In genomic region chr20:40442181-40442963, GRCh38 we compare ENCODE assay signal across 12 cellular contexts.
DNase-seq lines count a peak whose midpoint lies in the region; ATAC-seq, FAIRE-seq and TF ChIP-seq lines count a peak whose summit lies in the region.
"Had no signal": no experiment of that assay in that cellular context is flagged by ENCODE, and none has a peak within 500 bp of the region (broad histone marks: within the 10 kb centered on the region; RNA-seq: fewer than 3 reads in every experiment).

No MANE protein-coding gene starts in this region.

- no peak overlapping the region for H2AFZ ChIP-seq in mammary epithelial cell (ENCODE audit: low read depth, low read length)
- H2AFZ ChIP-seq in HepG2 (ENCODE audit: low read length): no peak overlapping the region

- ATAC-seq in HepG2: peak; percentile 84
- no peak for ATAC-seq in stimulated activated naive CD8-positive, alpha-beta T cell treated with anti-CD3 and anti-CD28 coated beads, Interleukin-15, Interleukin-2, amounts not matched to agents 100 U/mL and 50 U/mL, for 24 hours

- H3K4me2 ChIP-seq in mammary epithelial cell (ENCODE audit: insufficient read depth, low read depth, low read length): no peak overlapping the region
- no peak overlapping the region for H3K4me2 ChIP-seq in HepG2 (ENCODE audit: low read depth, low read length)

- FAIRE-seq in HepG2 (lab: Jason Lieb, UNC) (no peak), GM19239 (lab: Jason Lieb, UNC) (no peak)

- H3K79me2 ChIP-seq in mammary epithelial cell (ENCODE audit: insufficient read depth, low read length) (no peaks in the 10 kb centered on the region), HepG2 (ENCODE audit: insufficient read depth, low read length) (no peaks in the 10 kb centered on the region)

- intact Hi-C loops in mammary epithelial cell (cut with micrococcal nuclease): loop anchor here (5.0 kb wide), 1 partner anchor 45 kb away; no protein-coding TSS in a partner anchor
- intact Hi-C loops in HepG2 (cut with micrococcal nuclease; ENCODE audit: unreplicated experiment): no loop called here

- POLR2A ChIA-PET in HepG2 (lab: Yijun Ruan, JAX): no interaction called here

- dilution Hi-C loops in mammary epithelial cell (cut with HindIII; ENCODE audit: low sequenced_read_pairs): no loop called here

- H3K4me3 ChIP-seq in AG10803 (ENCODE audit: low read length): no peak overlapping the region
- no peak overlapping the region for H3K4me3 ChIP-seq in mammary epithelial cell (replicated peaks in 1 of 3; ENCODE audit: insufficient read depth in 1 of 3, low read depth in 2 of 3, low read length in 3 of 3)
- no peak overlapping the region for H3K4me3 ChIP-seq in HepG2 (replicated peaks in 1 of 3; ENCODE audit: insufficient read depth in 1 of 3, low read depth in 2 of 3, low read length in 3 of 3)

- no peaks in the 10 kb centered on the region for H3K27me3 ChIP-seq in mammary epithelial cell (ENCODE audit: insufficient read depth, low read length)
- H3K27me3 ChIP-seq in HepG2 (ENCODE audit: control insufficient read depth in 1 of 2, insufficient read depth in 2 of 2, low read length in 2 of 2): no peaks in the 10 kb centered on the region

- TF ChIP-seq RAD21 in HepG2 (CRISPR knock-in tag; IDR thresholded peaks at IDR 0.05): no peak

- in situ Hi-C loops in mammary epithelial cell (cut with MboI; ENCODE audit: low sequenced_read_pairs in 2 of 2): no loop called here
- in situ Hi-C loops in HepG2 (cut with HindIII; ENCODE audit: extremely low pct_ligation_motif_present, low pct_unique_long_range_greater_than_20kb): no loop called here

- H3K27ac ChIP-seq in mammary epithelial cell (ENCODE audit: insufficient read depth, low read depth, low read length) (no peak overlapping the region), HepG2 (ENCODE audit: extremely low read length, insufficient read depth, low read length) (no peak overlapping the region)

- CTCF ChIA-PET in mammary epithelial cell (lab: Charles Lee; ENCODE audit: low non-redundant PET) (no interaction called here), HepG2 (lab: Yijun Ruan, JAX; ENCODE audit: low intra/inter-chr PET ratio, low total read pairs) (no interaction called here)

- peak; percentile 24; the same call in 1 of the 2 replicates for TF ChIP-seq CTCF in AG10803 (conservative IDR thresholded peaks at IDR 0.05; ENCODE audit: low read length)
- TF ChIP-seq CTCF in mammary epithelial cell (conservative IDR thresholded peaks at IDR 0.05 in 1 of 2, IDR thresholded peaks at IDR 0.05 in 1 of 2; ENCODE audit: extremely low read depth in 1 of 2, insufficient read depth in 1 of 2, low read depth in 1 of 2, low read length in 2 of 2): peak; percentile 19 to 20
- TF ChIP-seq CTCF in HepG2 (CRISPR knock-in tag; IDR thresholded peaks at IDR 0.05): no peak

- TF ChIP-seq POLR2A in HepG2 (IDR thresholded peaks at IDR 0.05; ENCODE audit: insufficient read depth in 1 of 2, low read depth in 2 of 2, low read length in 2 of 2): no peak

- no peaks in the 10 kb centered on the region for H3K9me3 ChIP-seq in mammary epithelial cell (replicated peaks; ENCODE audit: insufficient read depth, low read length)
- H3K9me3 ChIP-seq in HepG2 (ENCODE audit: low read length): no peaks in the 10 kb centered on the region

- 80% methylated on average over 7 of the region's 8 CpGs for WGBS in mammary epithelial cell (ENCODE audit: low coverage, missing lambda C conversion rate)
- WGBS in HepG2 (ENCODE audit: low lambda C conversion rate): 56% methylated on average over 8 of the region's 8 CpGs

- H3K36me3 ChIP-seq in mammary epithelial cell (ENCODE audit: insufficient read depth, low read length): no peaks in the 10 kb centered on the region
- no peaks in the 10 kb centered on the region for H3K36me3 ChIP-seq in HepG2 (replicated peaks in 1 of 2; ENCODE audit: control insufficient read depth in 1 of 2, insufficient read depth in 2 of 2, low read length in 2 of 2)

- no peaks in the 10 kb centered on the region for H4K20me1 ChIP-seq in mammary epithelial cell (ENCODE audit: insufficient read depth, low read length)
- H4K20me1 ChIP-seq in HepG2 (ENCODE audit: insufficient read depth, low read length): no peaks in the 10 kb centered on the region

- H3K4me1 ChIP-seq in mammary epithelial cell (ENCODE audit: insufficient read depth, low read length) (no peaks in the 10 kb centered on the region), HepG2 (ENCODE audit: insufficient read depth, low read length) (no peaks in the 10 kb centered on the region)

- BruUV-seq in mammary epithelial cell (replicated peaks; lab: Mats Ljungman, UMichigan) (no TSS peak), HepG2 (replicated peaks; lab: Mats Ljungman, UMichigan) (no TSS peak)

- TF ChIP-seq EP300 in HepG2 (IDR thresholded peaks at IDR 0.05; ENCODE audit: low read depth in 2 of 2, low read length in 2 of 2) (no peak), HepG2 (CRISPR knock-in tag; IDR thresholded peaks at IDR 0.05; ENCODE audit: borderline replicate concordance) (no peak)

- H3K9ac ChIP-seq in mammary epithelial cell (ENCODE audit: insufficient read depth, low read length): no peak overlapping the region
- no peak overlapping the region for H3K9ac ChIP-seq in HepG2 (ENCODE audit: insufficient read depth, low read depth, low read length)

- peak; percentile 6 for DNase-seq in AG10803 (ENCODE audit: low read depth)
- peak; percentile 40 for DNase-seq in HT-29 (ENCODE audit: low spot score)
- DNase-seq in mammary epithelial cell: no peak
- DNase-seq in HepG2 (ENCODE audit: low spot score): no peak
- DNase-seq in NCI-H526 treated with DMSO at 0.1 percent for 48 hours (lab: John Stamatoyannopoulos, UW): no peak
- no peak for DNase-seq in GM19239 (ENCODE audit: insufficient read length, low spot score)
- no peak for DNase-seq in stimulated activated naive CD8-positive, alpha-beta T cell treated with anti-CD3 and anti-CD28 coated beads, Interleukin-15, Interleukin-2, amounts not matched to agents 100 U/mL and 50 U/mL, for 24 hours
- DNase-seq in Ammon's horn (ENCODE audit: low spot score): no peak
- DNase-seq: activated T-cell treated with anti-CD3 and anti-CD28 coated beads for 4 hours; CD8-positive, alpha-beta memory T cell; foreskin melanocyte; T-helper 9 cell had no signal

TF ChIP-seq in HepG2, 621 proteins besides CTCF, POLR2A, EP300 and RAD21 (continues in another document):
- TF ChIP-seq ZNF264 (CRISPR knock-in tag; IDR thresholded peaks at IDR 0.05) (no peak), ZNF484 (CRISPR knock-in tag; IDR thresholded peaks at IDR 0.05; ENCODE audit: borderline replicate concordance, low read depth) (no peak), FOXM1 (CRISPR knock-in tag; IDR thresholded peaks at IDR 0.05) (no peak), ZBTB1 (CRISPR knock-in tag; IDR thresholded peaks at IDR 0.05; ENCODE audit: borderline replicate concordance) (no peak), MIER2 (CRISPR knock-in tag; IDR thresholded peaks at IDR 0.05) (no peak), KAT2B (IDR thresholded peaks at IDR 0.05; ENCODE audit: borderline replicate concordance, low read depth, low read length) (no peak), TIGD3 (CRISPR knock-in tag; IDR thresholded peaks at IDR 0.05; ENCODE audit: borderline replicate concordance) (no peak), NFKB2 (CRISPR knock-in tag; IDR thresholded peaks at IDR 0.05; ENCODE audit: borderline replicate concordance) (no peak), NFYB (CRISPR knock-in tag; IDR thresholded peaks at IDR 0.05) (no peak), FOXA3 (CRISPR knock-in tag; IDR thresholded peaks at IDR 0.05) (0 out of 2 replicates have a peak, but pooled peaks have one; percentile 10), TAF1 (CRISPR knock-in tag; IDR thresholded peaks at IDR 0.05) (no peak), ZFP91 (CRISPR knock-in tag; IDR thresholded peaks at IDR 0.05; ENCODE audit: borderline replicate concordance) (no peak), ZNF235 (CRISPR knock-in tag; IDR thresholded peaks at IDR 0.05; ENCODE audit: borderline replicate concordance) (no peak), ZNF543 (CRISPR knock-in tag; IDR thresholded peaks at IDR 0.05) (no peak), FOXA1 (IDR thresholded peaks at IDR 0.05) (no peak), FOXA1 (CRISPR knock-in tag; IDR thresholded peaks at IDR 0.05) (peak; percentile 57; the same call in 1 of the 2 replicates), KDM3A (CRISPR knock-in tag; IDR thresholded peaks at IDR 0.05; ENCODE audit: low read depth) (no peak), ZNF205 (CRISPR knock-in tag; IDR thresholded peaks at IDR 0.05) (no peak), CREM (IDR thresholded peaks at IDR 0.05) (no peak), CREM (CRISPR knock-in tag; IDR thresholded peaks at IDR 0.05) (no peak)

Comparison
In these comparisons a context has a peak if more than half of its experiments do, and no peak if none do; other contexts are left out.
1. DNase-seq: peak in AG10803 (single experiment) and HT-29 (single experiment); none in mammary epithelial cell (single experiment), HepG2 (single experiment), NCI-H526 treated with DMSO at 0.1 percent for 48 hours (single experiment), GM19239 (single experiment), stimulated activated naive CD8-positive, alpha-beta T cell treated with anti-CD3 and anti-CD28 coated beads, Interleukin-15, Interleukin-2, amounts not matched to agents 100 U/mL and 50 U/mL, for 24 hours (single experiment) and Ammon's horn (single experiment).